In genomic region chr17:11705111-11705510, GRCh38 we compare ENCODE assay signal across 16 cellular contexts.
DNase-seq lines count a peak whose midpoint lies in the region; ATAC-seq, FAIRE-seq and TF ChIP-seq lines count a peak whose summit lies in the region.
"Had no signal": no experiment of that assay in that cellular context is flagged by ENCODE, and none has a peak within 500 bp of the region (broad histone marks: within the 10 kb centered on the region; RNA-seq: fewer than 3 reads in every experiment).

No MANE protein-coding gene starts in this region.

- H3K27me3 ChIP-seq in liver (ENCODE audit: control insufficient read depth in 4 of 4, insufficient read depth in 4 of 4, low read length in 3 of 4): no peaks in the 10 kb centered on the region

- H3K36me3 Mint-ChIP-seq in effector memory CD8-positive, alpha-beta T cell (ENCODE audit: insufficient read depth): no peaks in the 10 kb centered on the region

- no peaks in the 10 kb centered on the region for H3K4me1 Mint-ChIP-seq in effector memory CD8-positive, alpha-beta T cell (ENCODE audit: low read depth in 2 of 2)
- H3K4me1 Mint-ChIP-seq: GM23338 had no signal

- TF ChIP-seq RAD21 in liver (IDR thresholded peaks at IDR 0.05): peak; percentile 47 to 52

- peaks cover 2 to 9% (median 7%) of the 10 kb centered on the region in 4 donors for H3K4me1 ChIP-seq in liver (ENCODE audit: control insufficient read depth in 4 of 4, insufficient read depth in 4 of 4, low read length in 3 of 4)

- H3K4me3 Mint-ChIP-seq in effector memory CD8-positive, alpha-beta T cell: no peak overlapping the region
- H3K4me3 Mint-ChIP-seq: activated CD8-positive, alpha-beta T cell treated with anti-CD3 and anti-CD28 coated beads, Interleukin-2, amount 10 ng/mL, durations not matched to agents 7 days and 5 days; GM23338 had no signal

- H3K27me3 Mint-ChIP-seq in effector memory CD8-positive, alpha-beta T cell: no peaks in the 10 kb centered on the region

- TF ChIP-seq CTCF in liver (IDR thresholded peaks at IDR 0.05; ENCODE audit: low read depth, low read length, missing input control): no peak

- no peak overlapping the region for H3K9ac ChIP-seq in liver (ENCODE audit: low read depth in 1 of 2, low read length in 2 of 2)

- H3K36me3 ChIP-seq in liver (ENCODE audit: control insufficient read depth in 4 of 4, insufficient read depth in 3 of 4, low read depth in 1 of 4, low read length in 3 of 4): no peaks in the 10 kb centered on the region

- H3K27ac ChIP-seq in liver (ENCODE audit: low read depth in 1 of 2, low read length in 2 of 2): peak overlapping the region; percentile 46 to 59
- H3K27ac ChIP-seq: C4-2B had no signal

- DNase-seq in DMS 273 (lab: John Stamatoyannopoulos, UW; ENCODE audit: unreplicated experiment) (peak; percentile 60), NCI-H1105 (lab: John Stamatoyannopoulos, UW) (peak; percentile 2), cortex of kidney (lab: John Stamatoyannopoulos, UW) (no peak)
- DNase-seq in effector memory CD8-positive, alpha-beta T cell: no peak
- DNase-seq in activated CD4-positive, alpha-beta T cell treated with anti-CD3 and anti-CD28 coated beads, Interleukin-2, amount 50 U/mL, for 4 hours: no peak
- DNase-seq: activated CD8-positive, alpha-beta T cell treated with anti-CD3 and anti-CD28 coated beads, Interleukin-2, amount 10 ng/mL, durations not matched to agents 7 days and 5 days; effector memory CD4-positive, alpha-beta T cell; foreskin melanocyte; NCI-H1694; stimulated activated CD4-positive, alpha-beta T cell treated with anti-CD3 and anti-CD28 coated beads, Interleukin-2, amount 100 ng/mL, for 24 hours had no signal

- peak; percentile 10 for FAIRE-seq in colon (lab: Jason Lieb, UNC)
- FAIRE-seq: K562 had no signal

- 15% methylated on average over 3 of the region's 3 CpGs for WGBS in liver

- H3K4me3 ChIP-seq in liver (ENCODE audit: low read depth in 1 of 3, low read length in 3 of 3): no peak overlapping the region
- H3K4me3 ChIP-seq: GM23338, K562 had no signal

- H3K27ac Mint-ChIP-seq in effector memory CD8-positive, alpha-beta T cell: no peak overlapping the region
- H3K27ac Mint-ChIP-seq: activated CD8-positive, alpha-beta T cell treated with anti-CD3 and anti-CD28 coated beads, Interleukin-2, amount 10 ng/mL, durations not matched to agents 7 days and 5 days; GM23338 had no signal

- no peaks in the 10 kb centered on the region for H3K9me3 ChIP-seq in liver (ENCODE audit: control insufficient read depth in 4 of 4, low read length in 3 of 4)

- peaks cover 2 to 16% of the 10 kb centered on the region in 2 donors for H3K9me3 Mint-ChIP-seq in effector memory CD8-positive, alpha-beta T cell

- ATAC-seq in HG03460 (IDR thresholded peaks at IDR 0.05; ENCODE audit: unreplicated experiment): no peak
- ATAC-seq in effector memory CD8-positive, alpha-beta T cell (replicated peaks): no peak
- ATAC-seq: activated CD8-positive, alpha-beta T cell treated with anti-CD3 and anti-CD28 coated beads, Interleukin-2, amount 10 ng/mL, durations not matched to agents 7 days and 5 days; GM23338; K562 had no signal

TF ChIP-seq in liver, 16 proteins besides CTCF, POLR2A, EP300 and RAD21:
- TF ChIP-seq ATF3 (IDR thresholded peaks at IDR 0.05) (peak; percentile 51), HNF4A (conservative IDR thresholded peaks at IDR 0.05) (peak; percentile 97 to 98), RXRA (IDR thresholded peaks at IDR 0.05) (peak; percentile 69 to 85), YY1 (IDR thresholded peaks at IDR 0.05) (peak; percentile 72), MAX (IDR thresholded peaks at IDR 0.05) (peak; percentile 73), TAF1 (conservative IDR thresholded peaks at IDR 0.05) (no peak), ZBTB33 (IDR thresholded peaks at IDR 0.05) (peak; percentile 67), JUND (IDR thresholded peaks at IDR 0.05) (peak; percentile 72 to 86), EGR1 (IDR thresholded peaks at IDR 0.05; ENCODE audit: low read depth in 2 of 2) (no peak), REST (IDR thresholded peaks at IDR 0.05) (peak; percentile 60), FOXA1 (IDR thresholded peaks at IDR 0.05) (peak; percentile 52), SP1 (IDR thresholded peaks at IDR 0.05) (peak; percentile 97), HNF4G (IDR thresholded peaks at IDR 0.05) (peak; percentile 96), NR2F2 (IDR thresholded peaks at IDR 0.05) (peak; percentile 41), FOXA2 (IDR thresholded peaks at IDR 0.05) (peak; percentile 53), GABPA (IDR thresholded peaks at IDR 0.05 in 1 of 2, conservative IDR thresholded peaks at IDR 0.05 in 1 of 2) (no peak)

Comparison
In these comparisons a context has a peak if more than half of its experiments do, and no peak if none do; other contexts are left out.
1. DNase-seq: peak in DMS 273 (single experiment) and NCI-H1105 (single experiment); none in cortex of kidney (single experiment), effector memory CD8-positive, alpha-beta T cell (0 of 3) and activated CD4-positive, alpha-beta T cell treated with anti-CD3 and anti-CD28 coated beads, Interleukin-2, amount 50 U/mL, for 4 hours (0 of 2).